In the genomic region with DNA sequence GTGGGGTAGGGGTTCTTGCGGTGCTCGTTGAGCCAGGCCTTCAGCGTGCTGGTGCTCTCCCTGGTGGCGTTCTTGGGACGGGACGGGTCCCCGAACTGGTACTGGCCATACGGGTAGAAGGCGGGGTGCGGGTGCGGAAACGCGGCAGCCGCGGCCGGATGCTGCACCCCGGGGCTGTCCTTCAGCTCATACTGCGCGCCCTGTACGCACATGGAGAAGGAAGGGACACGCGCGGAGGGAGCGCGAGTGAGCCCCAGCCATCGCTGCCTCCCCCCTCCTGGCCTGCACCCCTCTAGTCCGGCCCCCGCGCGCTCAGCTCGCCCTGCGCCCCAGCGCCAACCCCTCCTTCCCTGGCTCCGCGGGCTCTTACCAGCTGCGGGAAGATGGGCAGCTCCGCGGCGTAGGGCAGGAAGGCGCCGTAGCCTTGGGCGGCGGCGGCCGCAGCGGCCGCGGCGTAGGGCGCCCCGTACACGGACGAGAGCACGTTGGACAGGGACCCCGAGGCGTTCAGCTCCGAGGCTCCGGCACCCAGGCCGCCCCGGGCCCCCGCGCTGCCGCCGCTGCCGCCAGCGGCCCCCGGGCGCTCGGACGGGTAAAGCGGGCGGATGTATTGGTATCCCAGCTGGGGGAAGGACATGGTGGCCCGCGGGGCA, we compare ENCODE assay signal across 1 cellular context.
TF ChIP-seq lines count a peak whose summit lies in the region.

No MANE protein-coding gene starts in this region.

TF ChIP-seq in IMR-90, 13 proteins besides CTCF, POLR2A, EP300 and RAD21 (continued from another document):
- TF ChIP-seq, protein P1, sequence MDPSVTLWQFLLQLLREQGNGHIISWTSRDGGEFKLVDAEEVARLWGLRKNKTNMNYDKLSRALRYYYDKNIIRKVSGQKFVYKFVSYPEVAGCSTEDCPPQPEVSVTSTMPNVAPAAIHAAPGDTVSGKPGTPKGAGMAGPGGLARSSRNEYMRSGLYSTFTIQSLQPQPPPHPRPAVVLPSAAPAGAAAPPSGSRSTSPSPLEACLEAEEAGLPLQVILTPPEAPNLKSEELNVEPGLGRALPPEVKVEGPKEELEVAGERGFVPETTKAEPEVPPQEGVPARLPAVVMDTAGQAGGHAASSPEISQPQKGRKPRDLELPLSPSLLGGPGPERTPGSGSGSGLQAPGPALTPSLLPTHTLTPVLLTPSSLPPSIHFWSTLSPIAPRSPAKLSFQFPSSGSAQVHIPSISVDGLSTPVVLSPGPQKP (IDR thresholded peaks at IDR 0.05; ENCODE audit: borderline replicate concordance, low read depth, low read length) = no peak
- no peak for TF ChIP-seq NFE2L2 (IDR thresholded peaks at IDR 0.05; ENCODE audit: low read depth, low read length)
